In the genomic region with DNA sequence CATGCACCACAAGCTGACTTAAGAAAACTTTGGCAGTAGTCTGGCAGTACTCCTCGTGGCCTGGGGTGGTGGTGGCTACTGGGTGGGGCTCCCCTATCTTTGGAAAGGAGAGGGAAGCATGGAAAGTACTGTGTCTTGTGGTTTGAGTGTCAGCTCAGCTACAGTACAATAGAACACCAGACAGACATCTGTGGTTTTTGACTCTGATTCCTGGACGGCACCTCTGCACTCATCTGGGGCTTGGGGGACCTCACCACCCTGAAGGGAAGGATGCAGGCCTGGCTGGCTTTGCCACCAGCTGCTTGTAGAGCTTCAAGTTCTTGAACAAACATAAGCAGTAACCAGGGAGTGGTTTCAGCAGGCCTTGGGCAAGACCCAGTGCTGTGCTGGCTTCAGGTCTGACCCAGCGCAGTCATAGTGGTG, we compare ENCODE assay signal across 13 cellular contexts. TPM values are rescaled to one million over a fixed set of nuclear protein-coding genes. Genes with fewer than 3 reads are reported as not detected.
A peak's percentile ranks its signal among the peaks of the same experiment; 100 is the strongest.
DNase-seq lines count a peak whose midpoint lies in the region; ATAC-seq and TF ChIP-seq lines count a peak whose summit lies in the region.
"Had no signal": no experiment of that assay in that cellular context is flagged by ENCODE, and none has a peak within 500 bp of the region (broad histone marks: within the 10 kb centered on the region; RNA-seq: fewer than 3 reads in every experiment).

No MANE protein-coding gene starts in this region.

- TF ChIP-seq CTCF in lower lobe of right lung (IDR thresholded peaks at IDR 0.05) = no peak

- POLR2A ChIA-PET in activated CD4-positive, alpha-beta memory T cell treated with anti-CD3 and anti-CD28 coated beads, Interleukin-2, amount 10 ng/mL, durations not matched to agents 7 days and 5 days (lab: Charles Lee) = interaction anchor here (0.6 to 3.7 kb wide), 6 partner anchors 9 to 1401 kb away, joined by 3 to 36 read pairs (median 6); no protein-coding TSS in a partner anchor

- no peaks in the 10 kb centered on the region for H3K27me3 Mint-ChIP-seq in activated CD4-positive, alpha-beta memory T cell treated with anti-CD3 and anti-CD28 coated beads, Interleukin-2, amount 10 ng/mL, durations not matched to agents 7 days and 5 days

- H3K36me3 ChIP-seq in BLaER1 (no peaks in the 10 kb centered on the region), lower lobe of right lung (no peaks in the 10 kb centered on the region)
- H3K36me3 ChIP-seq: tibial artery had no signal

- no peak overlapping the region for H3K9ac ChIP-seq in BLaER1

- H3K27me3 ChIP-seq in BLaER1 = no peaks in the 10 kb centered on the region
- no peaks in the 10 kb centered on the region for H3K27me3 ChIP-seq in lower lobe of right lung (ENCODE audit: low read depth)
- H3K27me3 ChIP-seq: tibial artery had no signal

- ATAC-seq in lower lobe of right lung (peak; percentile 79 to 90), GM18519 (IDR thresholded peaks at IDR 0.05; ENCODE audit: low FRiP score, unreplicated experiment) (no peak), HG03439 (IDR thresholded peaks at IDR 0.05; ENCODE audit: unreplicated experiment) (no peak)
- ATAC-seq: HCT116 had no signal

- H3K4me2 ChIP-seq in BLaER1 = peak overlapping the region; percentile 67

- peaks cover 44% of the 10 kb centered on the region for H3K4me1 Mint-ChIP-seq in activated CD4-positive, alpha-beta memory T cell treated with anti-CD3 and anti-CD28 coated beads, Interleukin-2, amount 10 ng/mL, durations not matched to agents 7 days and 5 days

- H3K9me3 ChIP-seq in BLaER1 (no peaks in the 10 kb centered on the region), lower lobe of right lung (no peaks in the 10 kb centered on the region)
- H3K9me3 ChIP-seq: tibial artery had no signal

- peaks cover 18% of the 10 kb centered on the region for H3K4me1 ChIP-seq in BLaER1
- H3K4me1 ChIP-seq in lower lobe of right lung = peaks cover 25% of the 10 kb centered on the region

- H3K27ac ChIP-seq in BLaER1 (0 out of 2 replicates have a peak overlapping the region, but pooled peaks have one; percentile 30), lower lobe of right lung (no peak overlapping the region)
- H3K27ac ChIP-seq: tibial artery had no signal

- no peak overlapping the region for H3K4me3 Mint-ChIP-seq in activated CD4-positive, alpha-beta memory T cell treated with anti-CD3 and anti-CD28 coated beads, Interleukin-2, amount 10 ng/mL, durations not matched to agents 7 days and 5 days
- H3K4me3 Mint-ChIP-seq: endodermal cell had no signal

- DNase-seq in HT1080 (ENCODE audit: low read depth) (peak; percentile 48), lower lobe of right lung (peak; percentile 76), NCI-H2171 (lab: John Stamatoyannopoulos, UW) (no peak), NCI-H146 treated with DMSO at 0.1 percent for 48 hours (lab: John Stamatoyannopoulos, UW; ENCODE audit: unreplicated experiment) (no peak)
- DNase-seq in activated CD4-positive, alpha-beta memory T cell treated with anti-CD3 and anti-CD28 coated beads, Interleukin-2, amount 10 ng/mL, durations not matched to agents 7 days and 5 days = peak; percentile 33
- DNase-seq: activated effector memory CD4-positive, alpha-beta T cell treated with anti-CD3 and anti-CD28 coated beads, Interleukin-2, amount 50 U/mL, for 16 hours; endodermal cell; stimulated activated CD4-positive, alpha-beta T cell treated with anti-CD3 and anti-CD28 coated beads, Interleukin-4, amount 100 ng/mL, for 24 hours; tibial artery had no signal

- H3K9me3 Mint-ChIP-seq in activated CD4-positive, alpha-beta memory T cell treated with anti-CD3 and anti-CD28 coated beads, Interleukin-2, amount 10 ng/mL, durations not matched to agents 7 days and 5 days = peaks cover 17% of the 10 kb centered on the region

- peaks cover 41% of the 10 kb centered on the region for H3K36me3 Mint-ChIP-seq in activated CD4-positive, alpha-beta memory T cell treated with anti-CD3 and anti-CD28 coated beads, Interleukin-2, amount 10 ng/mL, durations not matched to agents 7 days and 5 days (ENCODE audit: low read depth)

- no peak overlapping the region for H3K4me3 ChIP-seq in BLaER1
- H3K4me3 ChIP-seq in lower lobe of right lung = no peak overlapping the region
- H3K4me3 ChIP-seq: tibial artery had no signal

- H4K20me1 ChIP-seq in BLaER1 = no peaks in the 10 kb centered on the region

- intact Hi-C loops in lower lobe of right lung (cut with DNase I) = no loop called here

- CTCF ChIA-PET in activated CD4-positive, alpha-beta memory T cell treated with anti-CD3 and anti-CD28 coated beads, Interleukin-2, amount 10 ng/mL, durations not matched to agents 7 days and 5 days (lab: Charles Lee) = interaction anchor here (1.6 kb wide), 1 partner anchor 125 kb away, joined by 4 read pairs; no protein-coding TSS in a partner anchor

- no peak overlapping the region for H3K27ac Mint-ChIP-seq in activated CD4-positive, alpha-beta memory T cell treated with anti-CD3 and anti-CD28 coated beads, Interleukin-2, amount 10 ng/mL, durations not matched to agents 7 days and 5 days
- H3K27ac Mint-ChIP-seq: endodermal cell had no signal

RNA-seq across cellular contexts. Expression of gene TNFSF8, which starts 40.6 kb away (rescaled TPM):
- total RNA-seq in HT1080 (2014; rRNA removed; shearing (Covaris generic)) = not detected in 2 replicates
- not detected in 2 replicates for polyA plus RNA-seq in HT1080 (2015; cell fraction: cytosol; rRNA removed)
- not detected in 2 replicates for polyA plus RNA-seq in HT1080 (2015; cell fraction: nucleus; rRNA removed)
- total RNA-seq in activated CD4-positive, alpha-beta memory T cell treated with anti-CD3 and anti-CD28 coated beads, Interleukin-2, amount 10 ng/mL, durations not matched to agents 7 days and 5 days = 10 to 100 TPM; 34.6 to 34.8 TPM
- 3.5 TPM for total RNA-seq in lower lobe of right lung
- total RNA-seq: endodermal cell had no signal

Comparison
In these comparisons a context has a peak if more than half of its experiments do, and no peak if none do; other contexts are left out.
1. DNase-seq: peak in HT1080 (single experiment), activated CD4-positive, alpha-beta memory T cell treated with anti-CD3 and anti-CD28 coated beads, Interleukin-2, amount 10 ng/mL, durations not matched to agents 7 days and 5 days (single experiment) and lower lobe of right lung (single experiment); none in NCI-H2171 (single experiment) and NCI-H146 treated with DMSO at 0.1 percent for 48 hours (single experiment).
2. ATAC-seq: peak in lower lobe of right lung (2 of 2); none in GM18519 (single experiment) and HG03439 (single experiment).